Comparison of ENCODE assay signal across 1 cellular context in the genomic region with DNA sequence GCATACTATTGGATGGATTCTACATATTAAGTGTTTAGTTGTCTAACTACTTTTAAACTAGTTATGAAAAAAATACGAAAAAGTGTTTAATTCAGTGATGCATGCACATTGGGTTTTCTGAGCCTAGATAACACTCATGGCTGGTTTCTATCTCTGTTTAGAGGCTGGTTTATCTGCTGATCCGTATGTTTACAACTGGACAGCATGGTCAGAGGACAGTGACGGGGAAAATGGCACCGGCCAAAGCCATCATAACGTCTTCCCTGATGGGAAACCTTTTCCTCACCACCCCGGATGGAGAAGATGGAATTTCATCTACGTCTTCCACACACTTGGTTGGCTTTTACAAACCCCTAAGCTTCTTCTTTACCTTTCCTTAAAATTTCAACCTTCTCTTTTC.
TF ChIP-seq lines count a peak whose summit lies in the region.

No MANE protein-coding gene starts in this region.

TF ChIP-seq in K562, 482 proteins besides CTCF, POLR2A, EP300 and RAD21 (continued from another document):
- TF ChIP-seq ZBTB11 (CRISPR knock-in tag; IDR thresholded peaks at IDR 0.05) (no peak), NFIC (IDR thresholded peaks at IDR 0.05) (0 out of 2 replicates have a peak, but pooled peaks have one; percentile 16), ZNF766 (CRISPR knock-in tag; conservative IDR thresholded peaks at IDR 0.05) (peak; percentile 66; the same call in 1 of the 2 replicates), ZBTB49 (CRISPR knock-in tag; IDR thresholded peaks at IDR 0.05; ENCODE audit: borderline replicate concordance) (no peak), DPF2 (IDR thresholded peaks at IDR 0.05) (peak; percentile 37; the same call in 1 of the 2 replicates), TBL1XR1 (IDR thresholded peaks at IDR 0.05; ENCODE audit: low read length in 2 of 2) (0 out of 4 replicates have a peak, but pooled peaks of 1 of the 2 experiments have one; percentile 20), SMAD4 (CRISPR knock-in tag; conservative IDR thresholded peaks at IDR 0.05) (no peak), ZBTB7A (IDR thresholded peaks at IDR 0.05; ENCODE audit: borderline replicate concordance, control insufficient read depth, low read depth, low read length) (no peak), SOX6 (IDR thresholded peaks at IDR 0.05) (0 out of 2 replicates have a peak, but pooled peaks have one; percentile 23), SMARCA4 (IDR thresholded peaks at IDR 0.05) (peak; percentile 52), ARID1B (IDR thresholded peaks at IDR 0.05) (peak; percentile 80), SAFB (IDR thresholded peaks at IDR 0.05; ENCODE audit: borderline replicate concordance, low read depth, low read length) (no peak), HMBOX1 (IDR thresholded peaks at IDR 0.05) (peak; percentile 83), GTF2E2 (tag; IDR thresholded peaks at IDR 0.05) (no peak), TAL1 (IDR thresholded peaks at IDR 0.05) (peak; percentile 75), SMARCE1 (IDR thresholded peaks at IDR 0.05) (peak; percentile 27; the same call in 1 of the 2 replicates), KLF16 (IDR thresholded peaks at IDR 0.05) (peak; percentile 9; the same call in 1 of the 2 replicates), TCF3 (CRISPR knock-in tag; IDR thresholded peaks at IDR 0.05) (peak; percentile 60), CBFA2T3 (IDR thresholded peaks at IDR 0.05) (peak; percentile 77), FOXM1 (IDR thresholded peaks at IDR 0.05; ENCODE audit: low read depth) (0 out of 2 replicates have a peak, but pooled peaks have one; percentile 36), FOXM1 (CRISPR knock-in tag; IDR thresholded peaks at IDR 0.05; ENCODE audit: low read depth) (no peak), FOSL1 (tag; conservative IDR thresholded peaks at IDR 0.05) (0 out of 2 replicates have a peak, but pooled peaks have one; percentile 23), ZNF408 (CRISPR knock-in tag; IDR thresholded peaks at IDR 0.05; ENCODE audit: low read depth) (no peak), CBFA2T2 (conservative IDR thresholded peaks at IDR 0.05) (peak; percentile 64), NCOR1 (IDR thresholded peaks at IDR 0.05) (peak; percentile 60), NFYB (IDR thresholded peaks at IDR 0.05; ENCODE audit: extremely low read depth, insufficient read length) (no peak), C11orf30 (IDR thresholded peaks at IDR 0.05; ENCODE audit: low read depth) (0 out of 2 replicates have a peak, but pooled peaks have one; percentile 5), EHMT2 (IDR thresholded peaks at IDR 0.05) (peak; percentile 57; the same call in 1 of the 2 replicates), RCOR1 (IDR thresholded peaks at IDR 0.05; ENCODE audit: borderline replicate concordance in 1 of 2, low read depth in 2 of 2, low read length in 2 of 2) (peak in 1 of 2 experiments; percentile 28; a peak in 1 of 4 replicates)
- TF ChIP-seq, protein P1, sequence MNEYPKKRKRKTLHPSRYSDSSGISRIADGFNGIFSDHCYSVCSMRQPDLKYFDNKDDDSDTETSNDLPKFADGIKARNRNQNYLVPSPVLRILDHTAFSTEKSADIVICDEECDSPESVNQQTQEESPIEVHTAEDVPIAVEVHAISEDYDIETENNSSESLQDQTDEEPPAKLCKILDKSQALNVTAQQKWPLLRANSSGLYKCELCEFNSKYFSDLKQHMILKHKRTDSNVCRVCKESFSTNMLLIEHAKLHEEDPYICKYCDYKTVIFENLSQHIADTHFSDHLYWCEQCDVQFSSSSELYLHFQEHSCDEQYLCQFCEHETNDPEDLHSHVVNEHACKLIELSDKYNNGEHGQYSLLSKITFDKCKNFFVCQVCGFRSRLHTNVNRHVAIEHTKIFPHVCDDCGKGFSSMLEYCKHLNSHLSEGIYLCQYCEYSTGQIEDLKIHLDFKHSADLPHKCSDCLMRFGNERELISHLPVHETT (CRISPR knock-in tag; conservative IDR thresholded peaks at IDR 0.05 in 1 of 2, IDR thresholded peaks at IDR 0.05 in 1 of 2) = 0 out of 4 replicates have a peak, but pooled peaks of 1 of the 2 experiments have one; percentile 28
- TF ChIP-seq, protein P2, sequence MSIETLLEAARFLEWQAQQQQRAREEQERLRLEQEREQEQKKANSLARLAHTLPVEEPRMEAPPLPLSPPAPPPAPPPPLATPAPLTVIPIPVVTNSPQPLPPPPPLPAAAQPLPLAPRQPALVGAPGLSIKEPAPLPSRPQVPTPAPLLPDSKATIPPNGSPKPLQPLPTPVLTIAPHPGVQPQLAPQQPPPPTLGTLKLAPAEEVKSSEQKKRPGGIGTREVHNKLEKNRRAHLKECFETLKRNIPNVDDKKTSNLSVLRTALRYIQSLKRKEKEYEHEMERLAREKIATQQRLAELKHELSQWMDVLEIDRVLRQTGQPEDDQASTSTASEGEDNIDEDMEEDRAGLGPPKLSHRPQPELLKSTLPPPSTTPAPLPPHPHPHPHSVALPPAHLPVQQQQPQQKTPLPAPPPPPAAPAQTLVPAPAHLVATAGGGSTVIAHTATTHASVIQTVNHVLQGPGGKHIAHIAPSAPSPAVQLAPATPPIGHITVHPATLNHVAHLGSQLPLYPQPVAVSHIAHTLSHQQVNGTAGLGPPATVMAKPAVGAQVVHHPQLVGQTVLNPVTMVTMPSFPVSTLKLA (conservative IDR thresholded peaks at IDR 0.05) = peak; percentile 30 to 59; a peak in 2 of 4 replicates
